ENCODE assay signal across 14 cellular contexts in the genomic region with DNA sequence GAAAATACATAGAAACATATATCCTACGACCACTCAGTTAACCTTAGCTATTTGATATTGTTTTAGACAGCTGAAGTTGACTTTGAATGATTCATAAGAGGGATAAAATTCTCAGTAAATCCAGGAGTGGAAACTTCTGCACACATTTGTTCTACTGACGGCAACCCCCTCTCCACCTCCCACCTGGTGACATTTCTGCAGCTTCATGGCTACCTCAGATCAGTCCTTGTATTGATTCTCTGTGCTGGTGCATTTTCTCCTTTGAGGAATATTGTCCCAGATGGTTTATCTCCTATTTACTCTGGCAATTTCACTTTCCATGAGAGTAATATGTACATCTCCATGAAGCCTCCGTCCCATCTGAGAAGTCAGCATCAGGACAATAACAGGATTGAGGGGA. TPM values are rescaled to one million over a fixed set of nuclear protein-coding genes. Genes with fewer than 3 reads are reported as not detected.
A peak's percentile ranks its signal among the peaks of the same experiment; 100 is the strongest.
DNase-seq lines count a peak whose midpoint lies in the region; ATAC-seq and TF ChIP-seq lines count a peak whose summit lies in the region.
"Had no signal": no experiment of that assay in that cellular context is flagged by ENCODE, and none has a peak within 500 bp of the region (broad histone marks: within the 10 kb centered on the region; RNA-seq: fewer than 3 reads in every experiment).

No MANE protein-coding gene starts in this region.

- ATAC-seq in DND-41 (ENCODE audit: insufficient read depth, low read depth) (no peak), upper lobe of right lung (no peak)
- no peak for ATAC-seq in natural killer cell treated with Interleukin-12 subunit alpha and Interleukin-12 subunit beta and Interleukin-15 and Interleukin-18, amount 100 ng/mL, for 72 hours
- ATAC-seq: mucosa of descending colon had no signal

- H3K27ac Mint-ChIP-seq in activated naive CD8-positive, alpha-beta T cell, result peak overlapping the region; percentile 93
- H3K27ac Mint-ChIP-seq in natural killer cell treated with Interleukin-12 subunit alpha and Interleukin-12 subunit beta and Interleukin-15 and Interleukin-18, amount 100 ng/mL, for 72 hours, result peak overlapping the region; percentile 59 to 70
- H3K27ac Mint-ChIP-seq: stimulated activated naive B cell treated with anti-CD40 and anti-IgM and Interleukin-4, amounts not matched to agents 10 μg/mL and 1 μg/mL and 100 μg/mL, for 72 hours had no signal

- peak overlapping the region; percentile 0; the same call in 1 of the 2 replicates for H3K9ac ChIP-seq in DND-41 (ENCODE audit: low read depth, low read length)

- TF ChIP-seq CTCF in DND-41 (IDR thresholded peaks at IDR 0.05; ENCODE audit: borderline replicate concordance, extremely low read depth, low read length, poor library complexity, severe bottlenecking) (no peak), upper lobe of right lung (IDR thresholded peaks at IDR 0.05) (no peak)

- H3K4me2 ChIP-seq in DND-41 (ENCODE audit: insufficient read depth, low read length), result peak overlapping the region; percentile 17

- intact Hi-C loops in upper lobe of right lung (cut with DNase I), result no loop called here

- H3K36me3 Mint-ChIP-seq in activated naive CD8-positive, alpha-beta T cell, result peaks cover 2% of the 10 kb centered on the region
- no peaks in the 10 kb centered on the region for H3K36me3 Mint-ChIP-seq in natural killer cell treated with Interleukin-12 subunit alpha and Interleukin-12 subunit beta and Interleukin-15 and Interleukin-18, amount 100 ng/mL, for 72 hours
- H3K36me3 Mint-ChIP-seq: CD14-positive monocyte; stimulated activated naive B cell treated with anti-CD40 and anti-IgM and Interleukin-4, amounts not matched to agents 10 μg/mL and 1 μg/mL and 100 μg/mL, for 72 hours had no signal

- H4K20me1 ChIP-seq in DND-41 (ENCODE audit: insufficient read depth, low read length), result no peaks in the 10 kb centered on the region

- H3K4me3 ChIP-seq in DND-41 (ENCODE audit: low read depth in 1 of 2, low read length in 2 of 2) (no peak overlapping the region), upper lobe of right lung (no peak overlapping the region)
- H3K4me3 ChIP-seq: cardiac muscle cell, mucosa of descending colon had no signal

- peaks cover 5% of the 10 kb centered on the region for H3K36me3 ChIP-seq in DND-41 (ENCODE audit: insufficient read depth, low read length)
- no peaks in the 10 kb centered on the region for H3K36me3 ChIP-seq in upper lobe of right lung
- H3K36me3 ChIP-seq: cardiac muscle cell had no signal

- H2AFZ ChIP-seq in DND-41 (ENCODE audit: low read depth, low read length), result no peak overlapping the region

- peak overlapping the region; percentile 88 for H3K27ac ChIP-seq in DND-41 (ENCODE audit: low read length)
- no peak overlapping the region for H3K27ac ChIP-seq in upper lobe of right lung
- H3K27ac ChIP-seq: cardiac muscle cell had no signal

- H3K27me3 ChIP-seq in DND-41 (ENCODE audit: insufficient read depth, low read length, poor library complexity), result no peaks in the 10 kb centered on the region
- H3K27me3 ChIP-seq in upper lobe of right lung, result no peaks in the 10 kb centered on the region
- H3K27me3 ChIP-seq: cardiac muscle cell had no signal

- no peaks in the 10 kb centered on the region for H3K79me2 ChIP-seq in DND-41 (ENCODE audit: insufficient read depth, low read length)

- H3K4me1 Mint-ChIP-seq in activated naive CD8-positive, alpha-beta T cell (ENCODE audit: low read depth), result peaks cover 64% of the 10 kb centered on the region
- peaks cover 24 to 25% of the 10 kb centered on the region in 2 donors for H3K4me1 Mint-ChIP-seq in natural killer cell treated with Interleukin-12 subunit alpha and Interleukin-12 subunit beta and Interleukin-15 and Interleukin-18, amount 100 ng/mL, for 72 hours (ENCODE audit: low read depth in 2 of 2)
- H3K4me1 Mint-ChIP-seq: CD14-positive monocyte had no signal

- H3K4me1 ChIP-seq in DND-41 (ENCODE audit: insufficient read depth, low read length) (peaks cover 30% of the 10 kb centered on the region), upper lobe of right lung (no peaks in the 10 kb centered on the region)

- H3K27me3 Mint-ChIP-seq in activated naive CD8-positive, alpha-beta T cell, result peaks cover 2% of the 10 kb centered on the region
- peaks cover 0 to 12% of the 10 kb centered on the region in 2 donors for H3K27me3 Mint-ChIP-seq in natural killer cell treated with Interleukin-12 subunit alpha and Interleukin-12 subunit beta and Interleukin-15 and Interleukin-18, amount 100 ng/mL, for 72 hours

- no peaks in the 10 kb centered on the region for H3K9me3 ChIP-seq in DND-41 (ENCODE audit: insufficient read depth, low read length, severe bottlenecking)
- H3K9me3 ChIP-seq in upper lobe of right lung, result no peaks in the 10 kb centered on the region
- H3K9me3 ChIP-seq: mucosa of descending colon had no signal

- peak overlapping the region; percentile 58 for H3K4me3 Mint-ChIP-seq in activated naive CD8-positive, alpha-beta T cell
- peak overlapping the region; percentile 78 for H3K4me3 Mint-ChIP-seq in natural killer cell treated with Interleukin-12 subunit alpha and Interleukin-12 subunit beta and Interleukin-15 and Interleukin-18, amount 100 ng/mL, for 72 hours
- H3K4me3 Mint-ChIP-seq: stimulated activated naive B cell treated with anti-CD40 and anti-IgM and Interleukin-4, amounts not matched to agents 10 μg/mL and 1 μg/mL and 100 μg/mL, for 72 hours had no signal

- H3K9me3 Mint-ChIP-seq in activated naive CD8-positive, alpha-beta T cell (ENCODE audit: low read depth), result no peaks in the 10 kb centered on the region
- no peaks in the 10 kb centered on the region for H3K9me3 Mint-ChIP-seq in natural killer cell treated with Interleukin-12 subunit alpha and Interleukin-12 subunit beta and Interleukin-15 and Interleukin-18, amount 100 ng/mL, for 72 hours
- H3K9me3 Mint-ChIP-seq: CD14-positive monocyte; stimulated activated naive B cell treated with anti-CD40 and anti-IgM and Interleukin-4, amounts not matched to agents 10 μg/mL and 1 μg/mL and 100 μg/mL, for 72 hours had no signal

- DNase-seq in activated CD4-positive, alpha-beta T cell treated with anti-CD3 and anti-CD28 coated beads for 4 hours, result peak; percentile 37 to 58
- no peak for DNase-seq in activated CD4-positive, alpha-beta T cell treated with anti-CD3 and anti-CD28 coated beads, Interleukin-2, amount 50 U/mL, for 1 hour
- no peak for DNase-seq in DND-41
- no peak for DNase-seq in natural killer cell treated with Interleukin-12 subunit alpha and Interleukin-12 subunit beta and Interleukin-15 and Interleukin-18, amount 100 ng/mL, for 72 hours (ENCODE audit: low spot score)
- no peak for DNase-seq in DMS153 treated with DMSO at 0.1 percent for 48 hours (lab: John Stamatoyannopoulos, UW; ENCODE audit: unreplicated experiment)
- DNase-seq in NCI-H526 (lab: John Stamatoyannopoulos, UW), result no peak
- no peak for DNase-seq in upper lobe of right lung
- DNase-seq: mucosa of descending colon; NCI-H1694 treated with DMSO at 0.1 percent for 48 hours; SHP77; stimulated activated naive B cell treated with anti-CD40 and anti-IgM and Interleukin-4, amounts not matched to agents 10 μg/mL and 1 μg/mL and 100 μg/mL, for 72 hours had no signal

RNA-seq across cellular contexts. Expression of a gene that starts 57.7 kb away (rescaled TPM):
- 10 to 100 TPM; 27.2 to 32.6 TPM for total RNA-seq in natural killer cell treated with Interleukin-12 subunit alpha and Interleukin-12 subunit beta and Interleukin-15 and Interleukin-18, amount 100 ng/mL, for 72 hours
- 25.0 TPM for total RNA-seq in upper lobe of right lung

Comparison
In these comparisons a context has a peak if more than half of its experiments do, and no peak if none do; other contexts are left out.
1. DNase-seq: peak in activated CD4-positive, alpha-beta T cell treated with anti-CD3 and anti-CD28 coated beads for 4 hours (2 of 2); none in activated CD4-positive, alpha-beta T cell treated with anti-CD3 and anti-CD28 coated beads, Interleukin-2, amount 50 U/mL, for 1 hour (single experiment), DND-41 (single experiment), natural killer cell treated with Interleukin-12 subunit alpha and Interleukin-12 subunit beta and Interleukin-15 and Interleukin-18, amount 100 ng/mL, for 72 hours (single experiment), DMS153 treated with DMSO at 0.1 percent for 48 hours (single experiment), NCI-H526 (0 of 2) and upper lobe of right lung (single experiment).